7 cellular contexts compared by ENCODE assay signal in genomic region chr1:154998818-154999650, GRCh38. TPM values are rescaled to one million over a fixed set of nuclear protein-coding genes. Genes with fewer than 3 reads are reported as not detected.
DNase-seq lines count a peak whose midpoint lies in the region; ATAC-seq and TF ChIP-seq lines count a peak whose summit lies in the region.

No MANE protein-coding gene starts in this region.

- H3K4me1 Mint-ChIP-seq in chondrocyte (ENCODE audit: low read depth): peaks cover 18% of the 10 kb centered on the region

- DNase-seq in NCI-H2081 (lab: John Stamatoyannopoulos, UW) (peak; percentile 77 to 82), chondrocyte (ENCODE audit: low spot score) (peak; percentile 57), left lobe of liver (ENCODE audit: low spot score) (peak; percentile 68)
- peak; percentile 58 for DNase-seq in activated CD4-positive, alpha-beta T cell treated with anti-CD3 and anti-CD28 coated beads for 1 hour
- DNase-seq in stimulated activated CD8-positive, alpha-beta memory T cell treated with anti-CD3 and anti-CD28 coated beads, Interleukin-12 subunit alpha, Interleukin-12 subunit beta, amount 100 ng/mL, for 1 hour (ENCODE audit: low read depth): peak; percentile 50

- no peaks in the 10 kb centered on the region for H3K9me3 Mint-ChIP-seq in chondrocyte (ENCODE audit: low read depth)

- H3K27me3 Mint-ChIP-seq in chondrocyte (ENCODE audit: low read depth): no peaks in the 10 kb centered on the region

- H3K36me3 Mint-ChIP-seq in chondrocyte (ENCODE audit: low read depth): no peaks in the 10 kb centered on the region

- H3K27ac Mint-ChIP-seq in chondrocyte (ENCODE audit: unreplicated experiment): peak overlapping the region; percentile 68

- H3K4me3 Mint-ChIP-seq in chondrocyte (ENCODE audit: unreplicated experiment): peak overlapping the region; percentile 92

- no peak for ATAC-seq in left lobe of liver
- no peak for ATAC-seq in HG02981 (IDR thresholded peaks at IDR 0.05; ENCODE audit: unreplicated experiment)

- peak; percentile 97 for TF ChIP-seq CTCF in GM12873 (IDR thresholded peaks at IDR 0.05; ENCODE audit: insufficient read depth, low read depth, low read length, missing control alignments)
- peak; percentile 91 for TF ChIP-seq CTCF in chondrocyte (IDR thresholded peaks at IDR 0.05)

RNA-seq across cellular contexts. Expression of gene ZBTB7B, which starts 3.6 kb away (rescaled TPM):
- total RNA-seq in chondrocyte (34.8 to 42.9 TPM (median 41.1 TPM) in 3 replicates), left lobe of liver (89.5 TPM)

RNA-seq across cellular contexts. Expression of gene LENEP, which starts 5.6 kb away (rescaled TPM):
- 0.72 to 0.85 TPM in 2 of 3 replicates, not detected in the other for total RNA-seq in chondrocyte
- total RNA-seq in left lobe of liver: not detected

RNA-seq across cellular contexts. Expression of gene FLAD1, which starts 15.9 kb away (rescaled TPM):
- total RNA-seq in chondrocyte: 23.0 to 30.8 TPM (median 28.7 TPM) in 3 replicates
- total RNA-seq in left lobe of liver: 21.9 TPM

RNA-seq across cellular contexts. Expression of gene CKS1B, which starts 24.6 kb away (rescaled TPM):
- 23.2 to 34.0 TPM (median 26.8 TPM) in 3 replicates for total RNA-seq in chondrocyte
- total RNA-seq in left lobe of liver: 14.2 TPM

RNA-seq across cellular contexts. Expression of gene SHC1, which starts 28.5 kb away (rescaled TPM):
- total RNA-seq in chondrocyte (251 to 316 TPM (median 256 TPM) in 3 replicates), left lobe of liver (43.0 TPM)
